Comparison of ENCODE assay signal across 17 cellular contexts in the genomic region with DNA sequence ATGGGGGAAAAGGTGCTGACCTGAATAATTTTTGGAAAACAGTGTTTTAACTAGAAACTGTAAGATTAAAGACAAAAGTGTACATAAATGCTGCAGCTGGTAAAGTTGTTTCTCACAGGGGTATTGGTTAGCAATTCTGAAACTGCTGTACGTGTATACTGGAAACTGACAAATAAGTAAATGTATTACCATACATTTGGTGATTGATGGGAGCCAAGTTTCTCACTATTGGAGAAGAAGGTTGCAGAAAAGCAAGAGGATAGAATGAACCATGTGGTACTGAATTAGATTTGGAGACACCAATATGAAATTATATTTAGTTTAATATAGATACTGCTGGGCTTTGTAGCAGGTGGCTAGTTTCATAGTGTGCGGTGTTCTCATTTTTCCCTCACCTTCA. TPM values are rescaled to one million over a fixed set of nuclear protein-coding genes. Genes with fewer than 3 reads are reported as not detected.
A peak's percentile ranks its signal among the peaks of the same experiment; 100 is the strongest.
DNase-seq lines count a peak whose midpoint lies in the region; ATAC-seq, FAIRE-seq and TF ChIP-seq lines count a peak whose summit lies in the region.
"Had no signal": no experiment of that assay in that cellular context is flagged by ENCODE, and none has a peak within 500 bp of the region (broad histone marks: within the 10 kb centered on the region; RNA-seq: fewer than 3 reads in every experiment).

No MANE protein-coding gene starts in this region.

- intact Hi-C loops in activated CD8-positive, alpha-beta T cell treated with anti-CD3 and anti-CD28 coated beads for 36 hours (cut with micrococcal nuclease) = no loop called here
- intact Hi-C loops in GM12878 (cut with micrococcal nuclease; ENCODE audit: unreplicated experiment) = no loop called here

- no peaks in the 10 kb centered on the region; the same call in 1 of the 3 replicates for H3K9me3 ChIP-seq in GM12878 (replicated peaks; ENCODE audit: control insufficient read depth, insufficient read depth, low read length)

- in situ Hi-C loops in GM12878 (cut with MboI) = no loop called here

- H2AFZ ChIP-seq in GM12878 (ENCODE audit: control insufficient read depth, low read depth, low read length) = peak overlapping the region; percentile 1; the same call in 1 of the 2 replicates

- TF ChIP-seq RAD21 in GM12878 (IDR thresholded peaks at IDR 0.05; ENCODE audit: insufficient read depth, low read depth, low read length) = no peak

- peak overlapping the region; percentile 48; the same call in 1 of the 2 replicates for H3K27ac ChIP-seq in GM12878 (ENCODE audit: control insufficient read depth, insufficient read depth)
- H3K27ac ChIP-seq in substantia nigra (ENCODE audit: low read depth, low read length, poor library complexity, severe bottlenecking) = no peak overlapping the region
- H3K27ac ChIP-seq: cardiac muscle cell had no signal

- H3K4me3 ChIP-seq in GM12878 = no peak overlapping the region
- H3K4me3 ChIP-seq: cardiac muscle cell had no signal

- RAD21 ChIA-PET in GM12878 (lab: Charles Lee; ENCODE audit: unreplicated experiment) = interaction anchor here (0.6 to 5.6 kb wide), 3 partner anchors 16 to 129 kb away, joined by 3 to 53 read pairs (median 40); a partner anchor contains a TSS

- DNase-seq in activated CD8-positive, alpha-beta T cell treated with anti-CD3 and anti-CD28 coated beads for 36 hours = no peak
- no peak for DNase-seq in activated CD8-positive, alpha-beta T cell treated with anti-CD3 and anti-CD28 coated beads, Interleukin-2, amount 10 ng/mL, durations not matched to agents 7 days and 5 days
- DNase-seq in GM12878 (ENCODE audit: low read depth, low spot score) (no peak), substantia nigra (lab: John Stamatoyannopoulos, UW) (no peak), NCI-H1417 treated with DMSO at 0.1 percent for 48 hours (lab: John Stamatoyannopoulos, UW) (no peak)
- DNase-seq: activated naive CD4-positive, alpha-beta T cell treated with anti-CD3 and anti-CD28 coated beads, Interleukin-2, amount 10 ng/mL, durations not matched to agents 7 days and 5 days; CD4-positive, alpha-beta memory T cell; effector memory CD8-positive, alpha-beta T cell; mesendoderm; MM.1S; NCI-H2107; SIG-M5 had no signal

- no peak overlapping the region for H3K4me3 Mint-ChIP-seq in activated CD8-positive, alpha-beta T cell treated with anti-CD3 and anti-CD28 coated beads for 36 hours
- no peak overlapping the region for H3K4me3 Mint-ChIP-seq in activated CD8-positive, alpha-beta T cell treated with anti-CD3 and anti-CD28 coated beads, Interleukin-2, amount 10 ng/mL, durations not matched to agents 7 days and 5 days
- H3K4me3 Mint-ChIP-seq: activated naive CD4-positive, alpha-beta T cell treated with anti-CD3 and anti-CD28 coated beads, Interleukin-2, amount 10 ng/mL, durations not matched to agents 7 days and 5 days; CD4-positive, alpha-beta memory T cell; effector memory CD8-positive, alpha-beta T cell had no signal

- H3K4me1 Mint-ChIP-seq in activated CD8-positive, alpha-beta T cell treated with anti-CD3 and anti-CD28 coated beads for 36 hours (ENCODE audit: low read depth) = peaks cover 46% of the 10 kb centered on the region
- H3K4me1 Mint-ChIP-seq in activated CD8-positive, alpha-beta T cell treated with anti-CD3 and anti-CD28 coated beads, Interleukin-2, amount 10 ng/mL, durations not matched to agents 7 days and 5 days (ENCODE audit: low read depth) = peaks cover 16% of the 10 kb centered on the region

- H3K9ac ChIP-seq in GM12878 (ENCODE audit: control insufficient read depth, insufficient read depth, low read length) = no peak overlapping the region

- peak; percentile 45 for ATAC-seq in activated CD8-positive, alpha-beta T cell treated with anti-CD3 and anti-CD28 coated beads for 36 hours
- ATAC-seq in activated CD8-positive, alpha-beta T cell treated with anti-CD3 and anti-CD28 coated beads, Interleukin-2, amount 10 ng/mL, durations not matched to agents 7 days and 5 days = no peak
- peak; percentile 49 for ATAC-seq in GM21529 (IDR thresholded peaks at IDR 0.05; ENCODE audit: unreplicated experiment)
- ATAC-seq in HG03159 (IDR thresholded peaks at IDR 0.05; ENCODE audit: unreplicated experiment) = peak; percentile 54
- peak; percentile 70 for ATAC-seq in GM12878
- ATAC-seq in HG02973 (IDR thresholded peaks at IDR 0.05; ENCODE audit: unreplicated experiment) = no peak
- ATAC-seq: effector memory CD8-positive, alpha-beta T cell had no signal

- no peaks in the 10 kb centered on the region for H4K20me1 ChIP-seq in GM12878 (ENCODE audit: control insufficient read depth, insufficient read depth)

- no peak for TF ChIP-seq CTCF in activated CD8-positive, alpha-beta T cell treated with anti-CD3 and anti-CD28 coated beads for 36 hours (IDR thresholded peaks at IDR 0.05)
- no peak for TF ChIP-seq CTCF in GM12878 (IDR thresholded peaks at IDR 0.05 in 2 of 3, conservative IDR thresholded peaks at IDR 0.05 in 1 of 3; ENCODE audit: control insufficient read depth in 2 of 3, extremely low read depth in 1 of 3, insufficient read depth in 1 of 3, low read depth in 3 of 3, low read length in 3 of 3)

- H3K36me3 ChIP-seq in GM12878 (ENCODE audit: control insufficient read depth in 2 of 2, insufficient read depth in 2 of 2, low read length in 1 of 2) = no peaks in the 10 kb centered on the region
- H3K36me3 ChIP-seq: cardiac muscle cell had no signal

- H3K4me2 ChIP-seq in GM12878 (ENCODE audit: control insufficient read depth, insufficient read depth) = peak overlapping the region; percentile 69

- TF ChIP-seq POLR2A in GM12878 (IDR thresholded peaks at IDR 0.05; ENCODE audit: low read depth, low read length) = no peak

- no peak for FAIRE-seq in GM12878 (lab: Jason Lieb, UNC)
- FAIRE-seq: HTR-8/SVneo had no signal

- H3K79me2 ChIP-seq in GM12878 (ENCODE audit: control insufficient read depth, insufficient read depth, low read length) = no peaks in the 10 kb centered on the region; the same call in 1 of the 2 replicates

- H3K9me3 Mint-ChIP-seq in activated CD8-positive, alpha-beta T cell treated with anti-CD3 and anti-CD28 coated beads for 36 hours = no peaks in the 10 kb centered on the region
- no peaks in the 10 kb centered on the region for H3K9me3 Mint-ChIP-seq in activated CD8-positive, alpha-beta T cell treated with anti-CD3 and anti-CD28 coated beads, Interleukin-2, amount 10 ng/mL, durations not matched to agents 7 days and 5 days (ENCODE audit: insufficient read depth)
- H3K9me3 Mint-ChIP-seq: activated naive CD4-positive, alpha-beta T cell treated with anti-CD3 and anti-CD28 coated beads, Interleukin-2, amount 10 ng/mL, durations not matched to agents 7 days and 5 days; CD4-positive, alpha-beta memory T cell; effector memory CD8-positive, alpha-beta T cell had no signal

- SMC1A ChIA-PET in GM12878 (lab: Charles Lee; ENCODE audit: uncharacterized antibody, unreplicated experiment) = interaction anchor here (0.9 to 6.5 kb wide), 8 partner anchors 9 to 422 kb away, joined by 3 to 65 read pairs (median 10); a partner anchor contains a TSS

- H3K27ac Mint-ChIP-seq in activated CD8-positive, alpha-beta T cell treated with anti-CD3 and anti-CD28 coated beads for 36 hours = no peak overlapping the region
- no peak overlapping the region for H3K27ac Mint-ChIP-seq in activated CD8-positive, alpha-beta T cell treated with anti-CD3 and anti-CD28 coated beads, Interleukin-2, amount 10 ng/mL, durations not matched to agents 7 days and 5 days
- H3K27ac Mint-ChIP-seq: activated naive CD4-positive, alpha-beta T cell treated with anti-CD3 and anti-CD28 coated beads, Interleukin-2, amount 10 ng/mL, durations not matched to agents 7 days and 5 days; CD4-positive, alpha-beta memory T cell; effector memory CD8-positive, alpha-beta T cell had no signal

- WGBS in GM12878 (ENCODE audit: insufficient coverage, insufficient replicate concordance, low lambda C conversion rate, missing lambda C conversion rate) = 27% methylated on average over 2 of the region's 2 CpGs

- peaks cover 2% of the 10 kb centered on the region for H3K27me3 Mint-ChIP-seq in activated CD8-positive, alpha-beta T cell treated with anti-CD3 and anti-CD28 coated beads for 36 hours
- H3K27me3 Mint-ChIP-seq in activated CD8-positive, alpha-beta T cell treated with anti-CD3 and anti-CD28 coated beads, Interleukin-2, amount 10 ng/mL, durations not matched to agents 7 days and 5 days (ENCODE audit: low read depth) = no peaks in the 10 kb centered on the region

- H3K36me3 Mint-ChIP-seq in activated CD8-positive, alpha-beta T cell treated with anti-CD3 and anti-CD28 coated beads for 36 hours (ENCODE audit: low read depth) = peaks cover 2% of the 10 kb centered on the region
- H3K36me3 Mint-ChIP-seq in activated CD8-positive, alpha-beta T cell treated with anti-CD3 and anti-CD28 coated beads, Interleukin-2, amount 10 ng/mL, durations not matched to agents 7 days and 5 days (ENCODE audit: low read depth) = no peaks in the 10 kb centered on the region
- H3K36me3 Mint-ChIP-seq: activated naive CD4-positive, alpha-beta T cell treated with anti-CD3 and anti-CD28 coated beads, Interleukin-2, amount 10 ng/mL, durations not matched to agents 7 days and 5 days; CD4-positive, alpha-beta memory T cell had no signal

- TF ChIP-seq EP300 in GM12878 (IDR thresholded peaks at IDR 0.05; ENCODE audit: borderline replicate concordance in 1 of 2, control insufficient read depth in 1 of 2, low read depth in 2 of 2, low read length in 2 of 2) = no peak

- POLR2A ChIA-PET in activated CD8-positive, alpha-beta T cell treated with anti-CD3 and anti-CD28 coated beads for 36 hours (lab: Charles Lee) = interaction anchor here (1.3 kb wide), 1 partner anchor 21 kb away, joined by 3 read pairs; no protein-coding TSS in a partner anchor
- POLR2A ChIA-PET in activated CD8-positive, alpha-beta T cell treated with anti-CD3 and anti-CD28 coated beads, Interleukin-2, amount 10 ng/mL, durations not matched to agents 7 days and 5 days (lab: Charles Lee) = interaction anchor here (1.6 kb wide), 1 partner anchor 20 kb away, joined by 7 read pairs; a partner anchor contains a TSS
- POLR2A ChIA-PET in GM12878 (lab: Charles Lee) = interaction anchor here (0.9 to 4.1 kb wide), 3 partner anchors 10 to 18 kb away, joined by 3 to 51 read pairs (median 4); a partner anchor contains a TSS

- no TSS peak for BruUV-seq in GM12878 (replicated peaks; lab: Mats Ljungman, UMichigan)

- CTCF ChIA-PET in activated CD8-positive, alpha-beta T cell treated with anti-CD3 and anti-CD28 coated beads for 36 hours (lab: Charles Lee) = no interaction called here
- CTCF ChIA-PET in activated CD8-positive, alpha-beta T cell treated with anti-CD3 and anti-CD28 coated beads, Interleukin-2, amount 10 ng/mL, durations not matched to agents 7 days and 5 days (lab: Charles Lee) = interaction anchor here (0.8 to 1.0 kb wide), 2 partner anchors 12 to 220 kb away, joined by 3 read pairs; no protein-coding TSS in a partner anchor
- CTCF ChIA-PET in GM12878 (lab: Yijun Ruan, JAX) = interaction anchor here (1.0 to 6.0 kb wide), 3 partner anchors 17 to 26 kb away, joined by 3 to 68 read pairs (median 3); no protein-coding TSS in a partner anchor

- H3K4me1 ChIP-seq in GM12878 (ENCODE audit: control insufficient read depth, insufficient read depth, low read length) = peaks cover 40% of the 10 kb centered on the region

- no peaks in the 10 kb centered on the region for H3K27me3 ChIP-seq in GM12878 (replicated peaks in 1 of 2; ENCODE audit: control insufficient read depth in 2 of 2, insufficient read depth in 2 of 2, low read length in 1 of 2)
- H3K27me3 ChIP-seq: cardiac muscle cell had no signal

RNA-seq across cellular contexts. Expression of a gene that starts 19.6 kb away (rescaled TPM):
- 10 to 100 TPM; 16.8 to 18.6 TPM for total RNA-seq in activated CD8-positive, alpha-beta T cell treated with anti-CD3 and anti-CD28 coated beads for 36 hours
- 10 to 100 TPM; 18.7 to 19.0 TPM for total RNA-seq in activated CD8-positive, alpha-beta T cell treated with anti-CD3 and anti-CD28 coated beads, Interleukin-2, amount 10 ng/mL, durations not matched to agents 7 days and 5 days
- 26.3 and 26.4 TPM in 2 replicates for total RNA-seq in GM12878 (2013; cell fraction: nucleolus; rRNA removed)
- total RNA-seq in GM12878 (2014; rRNA removed) = 24.4 and 27.5 TPM in 2 replicates
- total RNA-seq in GM12878 (2014; rRNA removed; fragmentation: Illumina TruSeq; extraction: Trizol) = 20.1 and 21.5 TPM in 2 replicates
- total RNA-seq in GM12878 (2021) = 20.8 and 21.1 TPM in 2 replicates
- polyA plus RNA-seq in GM12878 (2011; ENCODE audit: low read depth) = 9.1 TPM
- polyA plus RNA-seq in GM12878 (2011; rRNA removed) = 56.9 and 74.1 TPM in 2 replicates
- polyA plus RNA-seq in GM12878 (2011; cell fraction: cytosol; rRNA removed) = 24.8 and 25.1 TPM in 2 replicates
- polyA plus RNA-seq in GM12878 (2011; cell fraction: nucleus; rRNA removed) = 31.8 and 40.7 TPM in 2 replicates
- polyA plus RNA-seq in GM12878 (2012) = 12.3 and 14.8 TPM in 2 replicates
- polyA plus RNA-seq in GM12878 (2014; fragmentation: Illumina TruSeq; extraction: Trizol) = 18.5 and 22.2 TPM in 2 replicates
- polyA plus RNA-seq in GM12878 (2014; fragmentation: Nextera tagmentation; extraction: Ambion mirVana) = 10 to 100 TPM in 1 of 2 experiments, 1 to 10 TPM in 1; 5.8 to 13.5 TPM
- polyA plus RNA-seq in GM12878 (2014; rRNA removed) = 16.7 and 19.1 TPM in 2 replicates
- 10 to 100 TPM in 1 of 2 experiments, 1 to 10 TPM in 1; 4.7 to 21.8 TPM for polyA plus RNA-seq in GM12878 (2016; fragmentation: Nextera tagmentation; extraction: Ambion mirVana)
- polyA minus RNA-seq in GM12878 (2011; rRNA and poly(A)+ RNA removed) = 35.7 and 37.6 TPM in 2 replicates
- 13.1 and 14.7 TPM in 2 replicates for polyA minus RNA-seq in GM12878 (2011; cell fraction: cytosol; rRNA and poly(A)+ RNA removed)
- polyA minus RNA-seq in GM12878 (2011; cell fraction: nucleus; rRNA and poly(A)+ RNA removed) = 32.2 and 45.7 TPM in 2 replicates

Comparison
In these comparisons a context has a peak if more than half of its experiments do, and no peak if none do; other contexts are left out.
1. ATAC-seq: peak in activated CD8-positive, alpha-beta T cell treated with anti-CD3 and anti-CD28 coated beads for 36 hours (single experiment), GM21529 (single experiment), HG03159 (single experiment) and GM12878 (single experiment); none in activated CD8-positive, alpha-beta T cell treated with anti-CD3 and anti-CD28 coated beads, Interleukin-2, amount 10 ng/mL, durations not matched to agents 7 days and 5 days (single experiment) and HG02973 (single experiment).